In genomic region chrX:47579537-47579936, GRCh38 we compare ENCODE assay signal across 1 cellular context.
TF ChIP-seq lines count a peak whose summit lies in the region.

No MANE protein-coding gene starts in this region.

TF ChIP-seq in HepG2, 621 proteins besides CTCF, POLR2A, EP300 and RAD21:
- TF ChIP-seq FOXO4 (CRISPR knock-in tag; conservative IDR thresholded peaks at IDR 0.05) (no peak), HNRNPLL (IDR thresholded peaks at IDR 0.05; ENCODE audit: low read depth, low read length, poor library complexity, severe bottlenecking) (no peak), ZKSCAN8 (CRISPR knock-in tag; IDR thresholded peaks at IDR 0.05; ENCODE audit: borderline replicate concordance) (peak; percentile 97), MAFK (conservative IDR thresholded peaks at IDR 0.05 in 1 of 2, IDR thresholded peaks at IDR 0.05 in 1 of 2; ENCODE audit: low read length in 2 of 2) (0 out of 4 replicates have a peak, but pooled peaks of 1 of the 2 experiments have one; percentile 1), ZNF446 (CRISPR knock-in tag; IDR thresholded peaks at IDR 0.05) (no peak), NFYC (CRISPR knock-in tag; IDR thresholded peaks at IDR 0.05) (no peak), MAFF (IDR thresholded peaks at IDR 0.05; ENCODE audit: low read depth, low read length) (no peak), ELF3 (CRISPR knock-in tag; IDR thresholded peaks at IDR 0.05) (no peak), ZBTB38 (CRISPR knock-in tag; IDR thresholded peaks at IDR 0.05) (no peak), FOSL2 (CRISPR knock-in tag; IDR thresholded peaks at IDR 0.05) (peak; percentile 25; the same call in 1 of the 2 replicates), ARHGAP35 (CRISPR knock-in tag; IDR thresholded peaks at IDR 0.05; ENCODE audit: borderline replicate concordance) (no peak), ZNF891 (CRISPR knock-in tag; IDR thresholded peaks at IDR 0.05) (no peak), SAFB2 (CRISPR knock-in tag; IDR thresholded peaks at IDR 0.05; ENCODE audit: borderline replicate concordance, low read depth) (no peak), CENPT (CRISPR knock-in tag; IDR thresholded peaks at IDR 0.05; ENCODE audit: low read depth) (no peak)
- TF ChIP-seq, protein P1, sequence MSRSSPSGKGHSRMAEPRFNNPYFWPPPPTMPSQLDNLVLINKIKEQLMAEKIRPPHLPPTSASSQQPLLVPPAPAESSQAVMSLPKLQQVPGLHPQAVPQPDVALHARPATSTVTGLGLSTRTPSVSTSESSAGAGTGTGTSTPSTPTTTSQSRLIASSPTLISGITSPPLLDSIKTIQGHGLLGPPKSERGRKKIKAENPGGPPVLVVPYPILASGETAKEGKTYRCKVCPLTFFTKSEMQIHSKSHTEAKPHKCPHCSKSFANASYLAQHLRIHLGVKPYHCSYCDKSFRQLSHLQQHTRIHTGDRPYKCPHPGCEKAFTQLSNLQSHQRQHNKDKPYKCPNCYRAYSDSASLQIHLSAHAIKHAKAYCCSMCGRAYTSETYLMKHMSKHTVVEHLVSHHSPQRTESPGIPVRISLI (CRISPR knock-in tag; IDR thresholded peaks at IDR 0.05; ENCODE audit: borderline replicate concordance) = no peak
- TF ChIP-seq, protein P2, sequence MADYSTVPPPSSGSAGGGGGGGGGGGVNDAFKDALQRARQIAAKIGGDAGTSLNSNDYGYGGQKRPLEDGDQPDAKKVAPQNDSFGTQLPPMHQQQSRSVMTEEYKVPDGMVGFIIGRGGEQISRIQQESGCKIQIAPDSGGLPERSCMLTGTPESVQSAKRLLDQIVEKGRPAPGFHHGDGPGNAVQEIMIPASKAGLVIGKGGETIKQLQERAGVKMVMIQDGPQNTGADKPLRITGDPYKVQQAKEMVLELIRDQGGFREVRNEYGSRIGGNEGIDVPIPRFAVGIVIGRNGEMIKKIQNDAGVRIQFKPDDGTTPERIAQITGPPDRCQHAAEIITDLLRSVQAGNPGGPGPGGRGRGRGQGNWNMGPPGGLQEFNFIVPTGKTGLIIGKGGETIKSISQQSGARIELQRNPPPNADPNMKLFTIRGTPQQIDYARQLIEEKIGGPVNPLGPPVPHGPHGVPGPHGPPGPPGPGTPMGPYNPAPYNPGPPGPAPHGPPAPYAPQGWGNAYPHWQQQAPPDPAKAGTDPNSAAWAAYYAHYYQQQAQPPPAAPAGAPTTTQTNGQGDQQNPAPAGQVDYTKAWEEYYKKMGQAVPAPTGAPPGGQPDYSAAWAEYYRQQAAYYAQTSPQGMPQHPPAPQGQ (CRISPR knock-in tag; IDR thresholded peaks at IDR 0.05; ENCODE audit: borderline replicate concordance) = no peak
